Comparison of ENCODE assay signal across 1 cellular context in genomic region chr1:217135987-217136894, GRCh38.
TF ChIP-seq lines count a peak whose summit lies in the region.

No MANE protein-coding gene starts in this region.

TF ChIP-seq in WTC11, 78 proteins besides CTCF, POLR2A, EP300 and RAD21 (continued from another document):
- TF ChIP-seq PRDM15 (CRISPR knock-in tag; IDR thresholded peaks at IDR 0.05), result peak; percentile 26; the same call in 1 of the 2 replicates
TF ChIP-seq in WTC11: peak in this region for 2.
